15 cellular contexts compared by ENCODE assay signal in genomic region chr4:7291372-7292135, GRCh38.
DNase-seq lines count a peak whose midpoint lies in the region; ATAC-seq and TF ChIP-seq lines count a peak whose summit lies in the region.
"Had no signal": no experiment of that assay in that cellular context is flagged by ENCODE, and none has a peak within 500 bp of the region (broad histone marks: within the 10 kb centered on the region; RNA-seq: fewer than 3 reads in every experiment).

No MANE protein-coding gene starts in this region.

- TF ChIP-seq CTCF in brain (conservative IDR thresholded peaks at IDR 0.05): no peak
- TF ChIP-seq CTCF in psoas muscle (IDR thresholded peaks at IDR 0.05): no peak
- TF ChIP-seq CTCF in CD4-positive, alpha-beta T cell (IDR thresholded peaks at IDR 0.05): no peak

- intact Hi-C loops in left cardiac atrium (cut with DNase I) (no loop called here), psoas muscle (cut with DNase I) (no loop called here)
- intact Hi-C loops in CD4-positive, alpha-beta T cell (cut with DNase I, micrococcal nuclease): no loop called here

- no peak overlapping the region for H3K27ac ChIP-seq in psoas muscle
- no peak overlapping the region for H3K27ac ChIP-seq in CD4-positive, alpha-beta T cell (ENCODE audit: low read depth, low read length)
- H3K27ac ChIP-seq: left lung had no signal

- no peaks in the 10 kb centered on the region for H3K36me3 Mint-ChIP-seq in brain
- H3K36me3 Mint-ChIP-seq in CD4-positive, alpha-beta T cell (ENCODE audit: low read depth): no peaks in the 10 kb centered on the region
- H3K36me3 Mint-ChIP-seq: activated CD8-positive, alpha-beta memory T cell treated with anti-CD3 and anti-CD28 coated beads, Interleukin-2, amount 10 ng/mL, durations not matched to agents 7 days and 5 days; activated naive CD8-positive, alpha-beta T cell had no signal

- H3K4me3 ChIP-seq in psoas muscle: no peak overlapping the region
- H3K4me3 ChIP-seq: GM12878, left lung had no signal

- WGBS in psoas muscle, 3 donors: 44 to 59% (median 46%) methylated on average over 20 of the region's 20 CpGs

- H3K9me3 Mint-ChIP-seq in brain: peaks cover 0 to 4% (median 0%) of the 10 kb centered on the region in 5 experiments
- H3K9me3 Mint-ChIP-seq in CD4-positive, alpha-beta T cell: no peaks in the 10 kb centered on the region

- H3K4me1 ChIP-seq in psoas muscle: peaks cover 6% of the 10 kb centered on the region
- H3K4me1 ChIP-seq: left lung had no signal

- peak overlapping the region in 3 of 5 experiments; percentile 37 to 86 (median 84) for H3K27ac Mint-ChIP-seq in brain
- no peak overlapping the region for H3K27ac Mint-ChIP-seq in CD4-positive, alpha-beta T cell
- H3K27ac Mint-ChIP-seq: activated CD8-positive, alpha-beta memory T cell treated with anti-CD3 and anti-CD28 coated beads, Interleukin-2, amount 10 ng/mL, durations not matched to agents 7 days and 5 days; activated naive CD8-positive, alpha-beta T cell had no signal

- H3K27me3 ChIP-seq in psoas muscle (ENCODE audit: insufficient read depth in 3 of 3, low read length in 2 of 3): peaks cover 0 to 8% (median 0%) of the 10 kb centered on the region in 3 donors
- H3K27me3 ChIP-seq in CD4-positive, alpha-beta T cell (ENCODE audit: control insufficient read depth, insufficient read depth, low read length): peaks cover 5% of the 10 kb centered on the region

- no peak overlapping the region for H3K4me3 Mint-ChIP-seq in brain
- no peak overlapping the region for H3K4me3 Mint-ChIP-seq in CD4-positive, alpha-beta T cell
- H3K4me3 Mint-ChIP-seq: activated CD8-positive, alpha-beta memory T cell treated with anti-CD3 and anti-CD28 coated beads, Interleukin-2, amount 10 ng/mL, durations not matched to agents 7 days and 5 days; activated naive CD8-positive, alpha-beta T cell had no signal

- no peaks in the 10 kb centered on the region for H3K9me3 ChIP-seq in psoas muscle
- H3K9me3 ChIP-seq in CD4-positive, alpha-beta T cell (ENCODE audit: control insufficient read depth, low read length): no peaks in the 10 kb centered on the region
- H3K9me3 ChIP-seq: left lung, SK-N-SH had no signal

- ATAC-seq in left cardiac atrium: peak; percentile 49 to 54
- peak in 3 of 4 donors; percentile 65 to 74 (median 72) for ATAC-seq in psoas muscle
- ATAC-seq in HG02623 (IDR thresholded peaks at IDR 0.05; ENCODE audit: unreplicated experiment): no peak
- ATAC-seq in GM18520 (IDR thresholded peaks at IDR 0.05; ENCODE audit: unreplicated experiment): no peak
- no peak for ATAC-seq in CD4-positive, alpha-beta T cell (ENCODE audit: poor library complexity)
- ATAC-seq: activated CD8-positive, alpha-beta memory T cell treated with anti-CD3 and anti-CD28 coated beads, Interleukin-2, amount 10 ng/mL, durations not matched to agents 7 days and 5 days; GM12878; left lung had no signal

- peaks cover 29% of the 10 kb centered on the region for H3K27me3 Mint-ChIP-seq in brain
- no peaks in the 10 kb centered on the region for H3K27me3 Mint-ChIP-seq in CD4-positive, alpha-beta T cell
- H3K27me3 Mint-ChIP-seq: activated CD8-positive, alpha-beta memory T cell treated with anti-CD3 and anti-CD28 coated beads, Interleukin-2, amount 10 ng/mL, durations not matched to agents 7 days and 5 days; activated naive CD8-positive, alpha-beta T cell had no signal

- H3K36me3 ChIP-seq in psoas muscle (ENCODE audit: insufficient read depth in 1 of 2, low read depth in 1 of 2): no peaks in the 10 kb centered on the region
- H3K36me3 ChIP-seq: left lung had no signal

- CTCF ChIA-PET in CD4-positive, alpha-beta T cell (lab: Charles Lee): no interaction called here

- POLR2A ChIA-PET in CD4-positive, alpha-beta T cell (lab: Charles Lee): no interaction called here

- DNase-seq in C1 segment of cervical spinal cord (lab: John Stamatoyannopoulos, UW) (peak in 10 of 14 donors; percentile 11 to 77 (median 50)), left cardiac atrium (peak; percentile 69), psoas muscle (no peak), HuH-7.5 (ENCODE audit: low spot score) (no peak)
- DNase-seq in CD4-positive, alpha-beta T cell: no peak
- DNase-seq: activated CD8-positive, alpha-beta memory T cell treated with anti-CD3 and anti-CD28 coated beads, Interleukin-2, amount 10 ng/mL, durations not matched to agents 7 days and 5 days; DMS79; NCI-H2171; SK-N-SH had no signal

- peaks cover 47% of the 10 kb centered on the region for H3K4me1 Mint-ChIP-seq in brain
- no peaks in the 10 kb centered on the region for H3K4me1 Mint-ChIP-seq in CD4-positive, alpha-beta T cell (ENCODE audit: low read depth)
- H3K4me1 Mint-ChIP-seq: activated CD8-positive, alpha-beta memory T cell treated with anti-CD3 and anti-CD28 coated beads, Interleukin-2, amount 10 ng/mL, durations not matched to agents 7 days and 5 days had no signal

Comparison
In these comparisons a context has a peak if more than half of its experiments do, and no peak if none do; other contexts are left out.
1. DNase-seq: peak in C1 segment of cervical spinal cord (10 of 14) and left cardiac atrium (single experiment); none in psoas muscle (0 of 2), HuH-7.5 (single experiment) and CD4-positive, alpha-beta T cell (0 of 10).
2. ATAC-seq: peak in left cardiac atrium (2 of 2) and psoas muscle (3 of 4); none in HG02623 (single experiment), GM18520 (single experiment) and CD4-positive, alpha-beta T cell (single experiment).